In the genomic region with DNA sequence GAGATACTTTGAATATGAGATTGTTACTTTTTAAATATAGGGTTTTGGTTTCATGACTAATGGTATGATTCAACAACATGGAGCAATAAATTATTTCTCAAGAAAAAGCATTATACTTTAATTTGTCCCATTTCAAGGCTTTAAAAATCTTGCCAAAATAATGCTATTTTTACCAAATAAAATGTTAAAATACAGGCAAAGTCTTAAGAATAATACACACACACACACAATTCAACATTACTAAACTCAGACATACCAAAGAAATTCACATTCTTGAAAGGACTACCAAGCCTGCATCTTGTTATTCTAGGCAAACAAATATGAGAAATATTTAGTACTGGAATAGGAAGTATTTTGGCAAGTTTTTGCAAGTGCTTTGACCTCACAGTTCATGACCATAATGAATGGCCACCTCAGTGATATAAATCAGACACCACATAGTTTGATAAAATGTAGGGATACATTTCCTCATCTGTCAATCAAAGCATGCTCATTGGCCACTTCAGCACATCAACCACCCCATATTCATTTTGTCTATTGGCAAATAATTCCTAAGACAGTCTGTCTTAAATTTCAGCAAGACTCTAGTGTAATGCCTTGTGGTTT, we compare ENCODE assay signal across 1 cellular context.
TF ChIP-seq lines count a peak whose summit lies in the region.

No MANE protein-coding gene starts in this region.

TF ChIP-seq in SK-N-SH, 30 proteins besides CTCF, POLR2A, EP300 and RAD21 (continued from another document):
- TF ChIP-seq ELF1 (IDR thresholded peaks at IDR 0.05) = peak; percentile 16; the same call in 1 of the 2 replicates
- TF ChIP-seq RCOR1 (IDR thresholded peaks at IDR 0.05; ENCODE audit: low read length) = no peak
- peak; percentile 82 for TF ChIP-seq FOXM1 (IDR thresholded peaks at IDR 0.05; ENCODE audit: low read depth)
- peak; percentile 97 for TF ChIP-seq RXRA (IDR thresholded peaks at IDR 0.05; ENCODE audit: borderline replicate concordance, low read depth)
- TF ChIP-seq, protein P1, sequence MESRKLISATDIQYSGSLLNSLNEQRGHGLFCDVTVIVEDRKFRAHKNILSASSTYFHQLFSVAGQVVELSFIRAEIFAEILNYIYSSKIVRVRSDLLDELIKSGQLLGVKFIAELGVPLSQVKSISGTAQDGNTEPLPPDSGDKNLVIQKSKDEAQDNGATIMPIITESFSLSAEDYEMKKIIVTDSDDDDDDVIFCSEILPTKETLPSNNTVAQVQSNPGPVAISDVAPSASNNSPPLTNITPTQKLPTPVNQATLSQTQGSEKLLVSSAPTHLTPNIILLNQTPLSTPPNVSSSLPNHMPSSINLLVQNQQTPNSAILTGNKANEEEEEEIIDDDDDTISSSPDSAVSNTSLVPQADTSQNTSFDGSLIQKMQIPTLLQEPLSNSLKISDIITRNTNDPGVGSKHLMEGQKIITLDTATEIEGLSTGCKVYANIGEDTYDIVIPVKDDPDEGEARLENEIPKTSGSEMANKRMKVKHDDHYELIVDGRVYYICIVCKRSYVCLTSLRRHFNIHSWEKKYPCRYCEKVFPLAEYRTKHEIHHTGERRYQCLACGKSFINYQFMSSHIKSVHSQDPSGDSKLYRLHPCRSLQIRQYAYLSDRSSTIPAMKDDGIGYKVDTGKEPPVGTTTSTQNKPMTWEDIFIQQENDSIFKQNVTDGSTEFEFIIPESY (IDR thresholded peaks at IDR 0.05; ENCODE audit: borderline replicate concordance, low read depth) = peak; percentile 82
- TF ChIP-seq EZH2phosphoT487 (IDR thresholded peaks at IDR 0.05; ENCODE audit: borderline replicate concordance, low read depth) = no peak
- peak; percentile 98 for TF ChIP-seq TCF12 (IDR thresholded peaks at IDR 0.05)
- TF ChIP-seq, protein P2, sequence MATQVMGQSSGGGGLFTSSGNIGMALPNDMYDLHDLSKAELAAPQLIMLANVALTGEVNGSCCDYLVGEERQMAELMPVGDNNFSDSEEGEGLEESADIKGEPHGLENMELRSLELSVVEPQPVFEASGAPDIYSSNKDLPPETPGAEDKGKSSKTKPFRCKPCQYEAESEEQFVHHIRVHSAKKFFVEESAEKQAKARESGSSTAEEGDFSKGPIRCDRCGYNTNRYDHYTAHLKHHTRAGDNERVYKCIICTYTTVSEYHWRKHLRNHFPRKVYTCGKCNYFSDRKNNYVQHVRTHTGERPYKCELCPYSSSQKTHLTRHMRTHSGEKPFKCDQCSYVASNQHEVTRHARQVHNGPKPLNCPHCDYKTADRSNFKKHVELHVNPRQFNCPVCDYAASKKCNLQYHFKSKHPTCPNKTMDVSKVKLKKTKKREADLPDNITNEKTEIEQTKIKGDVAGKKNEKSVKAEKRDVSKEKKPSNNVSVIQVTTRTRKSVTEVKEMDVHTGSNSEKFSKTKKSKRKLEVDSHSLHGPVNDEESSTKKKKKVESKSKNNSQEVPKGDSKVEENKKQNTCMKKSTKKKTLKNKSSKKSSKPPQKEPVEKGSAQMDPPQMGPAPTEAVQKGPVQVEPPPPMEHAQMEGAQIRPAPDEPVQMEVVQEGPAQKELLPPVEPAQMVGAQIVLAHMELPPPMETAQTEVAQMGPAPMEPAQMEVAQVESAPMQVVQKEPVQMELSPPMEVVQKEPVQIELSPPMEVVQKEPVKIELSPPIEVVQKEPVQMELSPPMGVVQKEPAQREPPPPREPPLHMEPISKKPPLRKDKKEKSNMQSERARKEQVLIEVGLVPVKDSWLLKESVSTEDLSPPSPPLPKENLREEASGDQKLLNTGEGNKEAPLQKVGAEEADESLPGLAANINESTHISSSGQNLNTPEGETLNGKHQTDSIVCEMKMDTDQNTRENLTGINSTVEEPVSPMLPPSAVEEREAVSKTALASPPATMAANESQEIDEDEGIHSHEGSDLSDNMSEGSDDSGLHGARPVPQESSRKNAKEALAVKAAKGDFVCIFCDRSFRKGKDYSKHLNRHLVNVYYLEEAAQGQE (IDR thresholded peaks at IDR 0.05; ENCODE audit: low read depth, low read length) = peak; percentile 39; the same call in 1 of the 2 replicates
